In the genomic region with DNA sequence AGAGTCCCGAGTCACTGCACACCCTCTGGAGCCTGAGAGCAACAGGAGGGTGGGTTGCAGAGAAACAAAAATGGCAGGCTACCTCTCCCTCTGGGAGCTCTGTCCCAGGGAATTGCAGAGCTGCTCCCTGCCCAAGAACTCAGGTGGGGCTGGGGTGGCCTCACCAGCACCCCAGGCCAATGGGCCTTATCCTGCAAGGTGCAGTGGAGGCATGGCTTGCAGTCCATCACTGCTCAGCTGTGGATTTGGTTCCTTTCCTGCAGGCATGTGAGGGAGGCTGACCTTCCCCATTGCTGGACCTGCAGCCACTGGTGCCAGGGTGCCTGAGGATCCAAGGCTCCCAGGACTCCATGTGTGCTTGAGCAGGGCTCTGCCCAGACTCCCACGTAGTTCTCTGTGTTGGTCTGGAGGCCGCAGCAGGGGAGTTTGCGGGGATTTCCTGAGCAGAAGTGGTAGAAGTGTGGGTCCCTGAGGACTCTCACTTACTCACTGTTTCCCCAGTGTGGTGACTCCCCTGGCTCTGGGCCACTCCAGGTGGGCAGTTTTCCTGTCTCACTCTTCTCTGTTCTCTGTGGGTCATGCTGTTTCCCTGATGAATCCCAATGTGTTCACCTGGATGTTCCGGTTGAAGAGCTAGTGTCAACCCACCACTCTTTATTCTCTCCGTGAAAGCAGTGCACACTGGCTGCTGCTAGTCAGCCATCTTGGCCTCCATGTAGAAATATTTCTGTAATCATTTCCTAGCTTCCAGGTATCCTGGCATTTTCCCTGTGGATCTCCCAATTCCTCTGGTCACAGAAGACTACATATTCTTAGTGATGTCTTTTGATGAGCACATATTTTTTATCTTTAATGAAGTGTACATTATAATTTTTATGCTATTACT, we compare ENCODE assay signal across 1 cellular context.
TF ChIP-seq lines count a peak whose summit lies in the region.

No MANE protein-coding gene starts in this region.

TF ChIP-seq in GM12878, 131 proteins besides CTCF, POLR2A, EP300 and RAD21 (continued from another document and continues in another):
- no peak for TF ChIP-seq PKNOX1 (IDR thresholded peaks at IDR 0.05)
- TF ChIP-seq CHD1 (IDR thresholded peaks at IDR 0.05; ENCODE audit: low read depth, low read length): no peak
- no peak for TF ChIP-seq ESRRA (IDR thresholded peaks at IDR 0.05; ENCODE audit: low read length)
- no peak for TF ChIP-seq SUZ12 (IDR thresholded peaks at IDR 0.05; ENCODE audit: unreplicated experiment)
- peak; percentile 97 for TF ChIP-seq BCL3 (IDR thresholded peaks at IDR 0.05; ENCODE audit: borderline replicate concordance, insufficient read depth, low read depth, low read length, poor library complexity, severe bottlenecking)
- TF ChIP-seq ZNF622 (IDR thresholded peaks at IDR 0.05): no peak
- TF ChIP-seq CHD4 (IDR thresholded peaks at IDR 0.05): peak; percentile 84; the same call in 1 of the 2 replicates
- peak; percentile 52 for TF ChIP-seq ATF7 (IDR thresholded peaks at IDR 0.05; ENCODE audit: low read depth)
- TF ChIP-seq RFX5 (IDR thresholded peaks at IDR 0.05; ENCODE audit: low read depth, low read length): no peak
- peak; percentile 90 for TF ChIP-seq CREM (IDR thresholded peaks at IDR 0.05; ENCODE audit: low read depth)
- TF ChIP-seq MTA3 (IDR thresholded peaks at IDR 0.05; ENCODE audit: borderline replicate concordance, low read length): no peak
- TF ChIP-seq SREBF2 (IDR thresholded peaks at IDR 0.05; ENCODE audit: low read length): no peak
- peak; percentile 99 for TF ChIP-seq IKZF1 (conservative IDR thresholded peaks at IDR 0.05)
- TF ChIP-seq, protein P1, sequence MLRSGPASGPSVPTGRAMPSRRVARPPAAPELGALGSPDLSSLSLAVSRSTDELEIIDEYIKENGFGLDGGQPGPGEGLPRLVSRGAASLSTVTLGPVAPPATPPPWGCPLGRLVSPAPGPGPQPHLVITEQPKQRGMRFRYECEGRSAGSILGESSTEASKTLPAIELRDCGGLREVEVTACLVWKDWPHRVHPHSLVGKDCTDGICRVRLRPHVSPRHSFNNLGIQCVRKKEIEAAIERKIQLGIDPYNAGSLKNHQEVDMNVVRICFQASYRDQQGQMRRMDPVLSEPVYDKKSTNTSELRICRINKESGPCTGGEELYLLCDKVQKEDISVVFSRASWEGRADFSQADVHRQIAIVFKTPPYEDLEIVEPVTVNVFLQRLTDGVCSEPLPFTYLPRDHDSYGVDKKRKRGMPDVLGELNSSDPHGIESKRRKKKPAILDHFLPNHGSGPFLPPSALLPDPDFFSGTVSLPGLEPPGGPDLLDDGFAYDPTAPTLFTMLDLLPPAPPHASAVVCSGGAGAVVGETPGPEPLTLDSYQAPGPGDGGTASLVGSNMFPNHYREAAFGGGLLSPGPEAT (IDR thresholded peaks at IDR 0.05; ENCODE audit: low read depth): peak; percentile 95
- TF ChIP-seq, protein P2, sequence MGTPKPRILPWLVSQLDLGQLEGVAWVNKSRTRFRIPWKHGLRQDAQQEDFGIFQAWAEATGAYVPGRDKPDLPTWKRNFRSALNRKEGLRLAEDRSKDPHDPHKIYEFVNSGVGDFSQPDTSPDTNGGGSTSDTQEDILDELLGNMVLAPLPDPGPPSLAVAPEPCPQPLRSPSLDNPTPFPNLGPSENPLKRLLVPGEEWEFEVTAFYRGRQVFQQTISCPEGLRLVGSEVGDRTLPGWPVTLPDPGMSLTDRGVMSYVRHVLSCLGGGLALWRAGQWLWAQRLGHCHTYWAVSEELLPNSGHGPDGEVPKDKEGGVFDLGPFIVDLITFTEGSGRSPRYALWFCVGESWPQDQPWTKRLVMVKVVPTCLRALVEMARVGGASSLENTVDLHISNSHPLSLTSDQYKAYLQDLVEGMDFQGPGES (IDR thresholded peaks at IDR 0.05): no peak
- peak; percentile 94 for TF ChIP-seq NFIC (IDR thresholded peaks at IDR 0.05; ENCODE audit: low read depth, low read length)
- no peak for TF ChIP-seq SMARCA5 (IDR thresholded peaks at IDR 0.05)
- no peak for TF ChIP-seq SIX5 (IDR thresholded peaks at IDR 0.05; ENCODE audit: low read depth, low read length, severe bottlenecking)
- peak; percentile 34 to 58; a peak in 1 of 4 replicates for TF ChIP-seq BHLHE40 (IDR thresholded peaks at IDR 0.05; ENCODE audit: borderline replicate concordance in 1 of 2, low read depth in 2 of 2, low read length in 1 of 2)
- TF ChIP-seq ZNF217 (IDR thresholded peaks at IDR 0.05): 0 out of 2 replicates have a peak, but pooled peaks have one; percentile 49
- TF ChIP-seq FOS (IDR thresholded peaks at IDR 0.05; ENCODE audit: borderline replicate concordance, extremely low read depth, insufficient read length): no peak
- TF ChIP-seq, protein P3, sequence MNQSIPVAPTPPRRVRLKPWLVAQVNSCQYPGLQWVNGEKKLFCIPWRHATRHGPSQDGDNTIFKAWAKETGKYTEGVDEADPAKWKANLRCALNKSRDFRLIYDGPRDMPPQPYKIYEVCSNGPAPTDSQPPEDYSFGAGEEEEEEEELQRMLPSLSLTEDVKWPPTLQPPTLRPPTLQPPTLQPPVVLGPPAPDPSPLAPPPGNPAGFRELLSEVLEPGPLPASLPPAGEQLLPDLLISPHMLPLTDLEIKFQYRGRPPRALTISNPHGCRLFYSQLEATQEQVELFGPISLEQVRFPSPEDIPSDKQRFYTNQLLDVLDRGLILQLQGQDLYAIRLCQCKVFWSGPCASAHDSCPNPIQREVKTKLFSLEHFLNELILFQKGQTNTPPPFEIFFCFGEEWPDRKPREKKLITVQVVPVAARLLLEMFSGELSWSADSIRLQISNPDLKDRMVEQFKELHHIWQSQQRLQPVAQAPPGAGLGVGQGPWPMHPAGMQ (IDR thresholded peaks at IDR 0.05; ENCODE audit: borderline replicate concordance): no peak
- peak; percentile 94 for TF ChIP-seq MEF2B (IDR thresholded peaks at IDR 0.05; ENCODE audit: partially characterized antibody, poor library complexity, severe bottlenecking)
- TF ChIP-seq, protein P4, sequence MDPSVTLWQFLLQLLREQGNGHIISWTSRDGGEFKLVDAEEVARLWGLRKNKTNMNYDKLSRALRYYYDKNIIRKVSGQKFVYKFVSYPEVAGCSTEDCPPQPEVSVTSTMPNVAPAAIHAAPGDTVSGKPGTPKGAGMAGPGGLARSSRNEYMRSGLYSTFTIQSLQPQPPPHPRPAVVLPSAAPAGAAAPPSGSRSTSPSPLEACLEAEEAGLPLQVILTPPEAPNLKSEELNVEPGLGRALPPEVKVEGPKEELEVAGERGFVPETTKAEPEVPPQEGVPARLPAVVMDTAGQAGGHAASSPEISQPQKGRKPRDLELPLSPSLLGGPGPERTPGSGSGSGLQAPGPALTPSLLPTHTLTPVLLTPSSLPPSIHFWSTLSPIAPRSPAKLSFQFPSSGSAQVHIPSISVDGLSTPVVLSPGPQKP (IDR thresholded peaks at IDR 0.05; ENCODE audit: low read depth, low read length): no peak
- TF ChIP-seq RUNX3 (IDR thresholded peaks at IDR 0.05; ENCODE audit: low read length): peak; percentile 97
- TF ChIP-seq, protein P5, sequence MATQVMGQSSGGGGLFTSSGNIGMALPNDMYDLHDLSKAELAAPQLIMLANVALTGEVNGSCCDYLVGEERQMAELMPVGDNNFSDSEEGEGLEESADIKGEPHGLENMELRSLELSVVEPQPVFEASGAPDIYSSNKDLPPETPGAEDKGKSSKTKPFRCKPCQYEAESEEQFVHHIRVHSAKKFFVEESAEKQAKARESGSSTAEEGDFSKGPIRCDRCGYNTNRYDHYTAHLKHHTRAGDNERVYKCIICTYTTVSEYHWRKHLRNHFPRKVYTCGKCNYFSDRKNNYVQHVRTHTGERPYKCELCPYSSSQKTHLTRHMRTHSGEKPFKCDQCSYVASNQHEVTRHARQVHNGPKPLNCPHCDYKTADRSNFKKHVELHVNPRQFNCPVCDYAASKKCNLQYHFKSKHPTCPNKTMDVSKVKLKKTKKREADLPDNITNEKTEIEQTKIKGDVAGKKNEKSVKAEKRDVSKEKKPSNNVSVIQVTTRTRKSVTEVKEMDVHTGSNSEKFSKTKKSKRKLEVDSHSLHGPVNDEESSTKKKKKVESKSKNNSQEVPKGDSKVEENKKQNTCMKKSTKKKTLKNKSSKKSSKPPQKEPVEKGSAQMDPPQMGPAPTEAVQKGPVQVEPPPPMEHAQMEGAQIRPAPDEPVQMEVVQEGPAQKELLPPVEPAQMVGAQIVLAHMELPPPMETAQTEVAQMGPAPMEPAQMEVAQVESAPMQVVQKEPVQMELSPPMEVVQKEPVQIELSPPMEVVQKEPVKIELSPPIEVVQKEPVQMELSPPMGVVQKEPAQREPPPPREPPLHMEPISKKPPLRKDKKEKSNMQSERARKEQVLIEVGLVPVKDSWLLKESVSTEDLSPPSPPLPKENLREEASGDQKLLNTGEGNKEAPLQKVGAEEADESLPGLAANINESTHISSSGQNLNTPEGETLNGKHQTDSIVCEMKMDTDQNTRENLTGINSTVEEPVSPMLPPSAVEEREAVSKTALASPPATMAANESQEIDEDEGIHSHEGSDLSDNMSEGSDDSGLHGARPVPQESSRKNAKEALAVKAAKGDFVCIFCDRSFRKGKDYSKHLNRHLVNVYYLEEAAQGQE (IDR thresholded peaks at IDR 0.05; ENCODE audit: low read depth, low read length): 0 out of 2 replicates have a peak, but pooled peaks have one; percentile 42
- TF ChIP-seq KAT2A (conservative IDR thresholded peaks at IDR 0.05; ENCODE audit: control insufficient read depth, low read depth, low read length): no peak
- no peak for TF ChIP-seq SREBF1 (IDR thresholded peaks at IDR 0.05; ENCODE audit: low read length)
- TF ChIP-seq BACH1 (IDR thresholded peaks at IDR 0.05; ENCODE audit: borderline replicate concordance): peak; percentile 87; the same call in 1 of the 2 replicates
- peak; percentile 97 for TF ChIP-seq PAX5 (IDR thresholded peaks at IDR 0.05; ENCODE audit: borderline replicate concordance, low read depth, low read length)
- no peak for TF ChIP-seq NKRF (conservative IDR thresholded peaks at IDR 0.05)
- TF ChIP-seq BCL11A (IDR thresholded peaks at IDR 0.05; ENCODE audit: low read depth, low read length): peak; percentile 99
- peak; percentile 93 for TF ChIP-seq TCF3 (IDR thresholded peaks at IDR 0.05; ENCODE audit: borderline replicate concordance, insufficient read depth, low read depth, low read length)
- TF ChIP-seq BMI1 (IDR thresholded peaks at IDR 0.05; ENCODE audit: borderline replicate concordance): peak; percentile 56; the same call in 1 of the 2 replicates
- TF ChIP-seq SPI1 (IDR thresholded peaks at IDR 0.05; ENCODE audit: borderline replicate concordance, insufficient read depth, low read depth, low read length): peak; percentile 99
- peak; percentile 99 for TF ChIP-seq DPF2 (IDR thresholded peaks at IDR 0.05)
- no peak for TF ChIP-seq PML (IDR thresholded peaks at IDR 0.05; ENCODE audit: low read length)
- TF ChIP-seq SP1 (IDR thresholded peaks at IDR 0.05; ENCODE audit: low read depth, low read length): peak; percentile 71
- TF ChIP-seq ATF3 (IDR thresholded peaks at IDR 0.05; ENCODE audit: borderline replicate concordance, extremely low read depth, low read depth, low read length): no peak
- no peak for TF ChIP-seq NR2C2 (IDR thresholded peaks at IDR 0.05; ENCODE audit: borderline replicate concordance, control insufficient read depth, insufficient read length, low read depth)
- peak; percentile 92 for TF ChIP-seq POU2F2 (IDR thresholded peaks at IDR 0.05; ENCODE audit: borderline replicate concordance, low read depth, low read length)
- TF ChIP-seq RELA (IDR thresholded peaks at IDR 0.05; ENCODE audit: borderline replicate concordance, partially characterized antibody): peak; percentile 100
- peak; percentile 80 for TF ChIP-seq SKIL (IDR thresholded peaks at IDR 0.05; ENCODE audit: low read depth, poor library complexity, severe bottlenecking)
- TF ChIP-seq HDGF (IDR thresholded peaks at IDR 0.05): no peak
